In genomic region chr1:150093805-150094204, GRCh38 we compare ENCODE assay signal across 28 cellular contexts. TPM values are rescaled to one million over a fixed set of nuclear protein-coding genes. Genes with fewer than 3 reads are reported as not detected.
DNase-seq lines count a peak whose midpoint lies in the region; ATAC-seq and TF ChIP-seq lines count a peak whose summit lies in the region.
"Had no signal": no experiment of that assay in that cellular context is flagged by ENCODE, and none has a peak within 500 bp of the region (broad histone marks: within the 10 kb centered on the region; RNA-seq: fewer than 3 reads in every experiment).

No MANE protein-coding gene starts in this region.

- no peaks in the 10 kb centered on the region for H3K9me3 Mint-ChIP-seq in Caco-2 (ENCODE audit: unreplicated experiment)
- H3K9me3 Mint-ChIP-seq: activated T-cell treated with anti-CD3 and anti-CD28 coated beads, Interleukin-2, amount 50 U/mL, for 4 hours; brain; endodermal cell had no signal

- intact Hi-C loops in Caco-2 (cut with micrococcal nuclease; ENCODE audit: unreplicated experiment), result no loop called here

- no peaks in the 10 kb centered on the region for H3K27me3 Mint-ChIP-seq in Caco-2 (ENCODE audit: insufficient read depth, unreplicated experiment)
- H3K27me3 Mint-ChIP-seq: brain; naive thymus-derived CD4-positive, alpha-beta T cell had no signal

- H3K4me1 Mint-ChIP-seq in Caco-2 (ENCODE audit: low read depth, unreplicated experiment), result no peaks in the 10 kb centered on the region
- H3K4me1 Mint-ChIP-seq: brain, endodermal cell had no signal

- no peaks in the 10 kb centered on the region for H3K36me3 Mint-ChIP-seq in Caco-2 (ENCODE audit: insufficient read depth, unreplicated experiment)

- no peaks in the 10 kb centered on the region for H3K9me3 ChIP-seq in muscle layer of duodenum (ENCODE audit: control insufficient read depth in 1 of 2, low read length in 2 of 2)
- no peaks in the 10 kb centered on the region for H3K9me3 ChIP-seq in thoracic aorta
- no peaks in the 10 kb centered on the region for H3K9me3 ChIP-seq in Caco-2
- H3K9me3 ChIP-seq: BLaER1 treated with 17β-estradiol and CSF1 and Interleukin-3, amounts not matched to agents 10 nM and 100 nM; esophagus squamous epithelium; spleen; upper lobe of left lung had no signal

- no peak overlapping the region for H3K4me3 Mint-ChIP-seq in Caco-2 (ENCODE audit: unreplicated experiment)
- H3K4me3 Mint-ChIP-seq: activated T-cell treated with anti-CD3 and anti-CD28 coated beads, Interleukin-2, amount 50 U/mL, for 4 hours; brain; endodermal cell had no signal

- BruUV-seq in Caco-2 (replicated peaks; lab: Mats Ljungman, UMichigan), result no TSS peak

- H3K4me1 ChIP-seq in muscle layer of duodenum (ENCODE audit: control insufficient read depth in 1 of 2, insufficient read depth in 2 of 2, low read length in 2 of 2), result no peaks in the 10 kb centered on the region
- H3K4me1 ChIP-seq in thoracic aorta (ENCODE audit: control insufficient read depth in 1 of 2, low read depth in 2 of 2), result peaks cover 16% of the 10 kb centered on the region in 2 donors
- H3K4me1 ChIP-seq in Caco-2, result no peaks in the 10 kb centered on the region
- H3K4me1 ChIP-seq: esophagus squamous epithelium, upper lobe of left lung had no signal

- H3K27ac Mint-ChIP-seq in Caco-2 (ENCODE audit: unreplicated experiment), result no peak overlapping the region
- H3K27ac Mint-ChIP-seq: endodermal cell had no signal

- no peaks in the 10 kb centered on the region for H3K27me3 ChIP-seq in muscle layer of duodenum (ENCODE audit: low read depth, low read length)
- H3K27me3 ChIP-seq in thoracic aorta (replicated peaks; ENCODE audit: insufficient read depth), result no peaks in the 10 kb centered on the region
- no peaks in the 10 kb centered on the region for H3K27me3 ChIP-seq in Caco-2 (replicated peaks; ENCODE audit: control insufficient read depth, insufficient read depth, low read length)
- H3K27me3 ChIP-seq: BLaER1 treated with 17β-estradiol and CSF1 and Interleukin-3, amounts not matched to agents 10 nM and 100 nM; esophagus squamous epithelium; spleen; upper lobe of left lung had no signal

- H3K36me3 ChIP-seq in muscle layer of duodenum (ENCODE audit: control insufficient read depth in 1 of 2, insufficient read depth in 2 of 2, low read length in 2 of 2) (peaks cover 9 to 26% of the 10 kb centered on the region in 2 donors), thoracic aorta (peaks cover 2% of the 10 kb centered on the region), Caco-2 (ENCODE audit: control insufficient read depth, insufficient read depth, low read length) (no peaks in the 10 kb centered on the region)

- CTCF ChIA-PET in Caco-2 (lab: Charles Lee), result no interaction called here

- no peak for ATAC-seq in thoracic aorta (ENCODE audit: insufficient number of reproducible peaks, low FRiP score, low read depth)
- ATAC-seq: activated T-cell treated with anti-CD3 and anti-CD28 coated beads, Interleukin-2, amount 50 U/mL, for 4 hours; left colon; naive thymus-derived CD4-positive, alpha-beta T cell; PC-3 had no signal

- H3K4me3 ChIP-seq in muscle layer of duodenum (ENCODE audit: low read depth in 1 of 2, low read length in 2 of 2) (no peak overlapping the region), thoracic aorta (no peak overlapping the region), Caco-2 (ENCODE audit: low read depth, low read length) (no peak overlapping the region)
- H3K4me3 ChIP-seq: BLaER1 treated with 17β-estradiol and CSF1 and Interleukin-3, amounts not matched to agents 10 nM and 100 nM; esophagus squamous epithelium; spleen; upper lobe of left lung had no signal

- DNase-seq in NCI-H1694 treated with DMSO at 0.1 percent for 48 hours (lab: John Stamatoyannopoulos, UW) (peak; percentile 37), cerebellum (ENCODE audit: low spot score) (peak; percentile 87), thoracic aorta (ENCODE audit: low spot score) (no peak), dermis blood vessel endothelial cell (no peak), NCI-H2107 (lab: John Stamatoyannopoulos, UW) (no peak), Caco-2 (no peak)
- DNase-seq: activated CD4-positive, alpha-beta T cell treated with anti-CD3 and anti-CD28 coated beads for 48 hours; activated T-cell treated with anti-CD3 and anti-CD28 coated beads, Interleukin-2, amount 50 U/mL, for 4 hours; endodermal cell; esophagus squamous epithelium; foreskin melanocyte; hippocampal formation; KG1; left colon; mesenchymal stem cell; naive thymus-derived CD4-positive, alpha-beta T cell; NCI-H1436 treated with DMSO at 0.1 percent for 48 hours; NCI-H524; occipital lobe; PC-3; spleen; stimulated activated CD4-positive, alpha-beta T cell treated with anti-CD3 and anti-CD28 coated beads, Interleukin-2, amount 100 ng/mL, for 48 hours; T-helper 9 cell; upper lobe of left lung had no signal

- POLR2A ChIA-PET in Caco-2 (lab: Charles Lee), result no interaction called here

- H3K27ac ChIP-seq in muscle layer of duodenum (ENCODE audit: low read length) (peak overlapping the region; percentile 37), thoracic aorta (peak overlapping the region; percentile 91 to 92)
- H3K27ac ChIP-seq: BLaER1 treated with 17β-estradiol and CSF1 and Interleukin-3, amounts not matched to agents 10 nM and 100 nM; spleen; upper lobe of left lung; VCaP had no signal

- TF ChIP-seq CTCF in thoracic aorta (IDR thresholded peaks at IDR 0.05) (no peak), Caco-2 (IDR thresholded peaks at IDR 0.05; ENCODE audit: insufficient read depth in 1 of 2, low read depth in 1 of 2, low read length in 1 of 2, severe bottlenecking in 1 of 2, unreplicated experiment in 1 of 2) (no peak)

RNA-seq across cellular contexts. Expression of gene VPS45, which starts 26.2 kb away (rescaled TPM):
- 101 TPM for total RNA-seq in cerebellum
- 10 to 100 TPM; 46.2 to 68.9 TPM for total RNA-seq in thoracic aorta
- total RNA-seq in dermis blood vessel endothelial cell, result 25.4 and 31.9 TPM in 2 replicates
- total RNA-seq in Caco-2 (2022), result 19.8 and 25.0 TPM in 2 replicates

RNA-seq across cellular contexts. Expression of gene PLEKHO1, which starts 55.9 kb away (rescaled TPM):
- 40.6 TPM for total RNA-seq in cerebellum
- 100 to 1,000 TPM; 106 to 125 TPM for total RNA-seq in thoracic aorta
- total RNA-seq in dermis blood vessel endothelial cell, result 31.0 and 65.9 TPM in 2 replicates
- total RNA-seq in Caco-2 (2022), result 2.1 and 3.6 TPM in 2 replicates

Comparison
In these comparisons a context has a peak if more than half of its experiments do, and no peak if none do; other contexts are left out.
1. DNase-seq: peak in NCI-H1694 treated with DMSO at 0.1 percent for 48 hours (single experiment) and cerebellum (single experiment); none in thoracic aorta (single experiment), dermis blood vessel endothelial cell (single experiment), NCI-H2107 (single experiment) and Caco-2 (0 of 2).